Comparison of ENCODE assay signal across 30 cellular contexts in genomic region chr1:86552376-86552775, GRCh38. TPM values are rescaled to one million over a fixed set of nuclear protein-coding genes. Genes with fewer than 3 reads are reported as not detected.
A peak's percentile ranks its signal among the peaks of the same experiment; 100 is the strongest.
DNase-seq lines count a peak whose midpoint lies in the region; ATAC-seq and TF ChIP-seq lines count a peak whose summit lies in the region.
"Had no signal": no experiment of that assay in that cellular context is flagged by ENCODE, and none has a peak within 500 bp of the region (broad histone marks: within the 10 kb centered on the region; RNA-seq: fewer than 3 reads in every experiment).

No MANE protein-coding gene starts in this region.

- no peak overlapping the region for H2AFZ ChIP-seq in SK-N-SH (ENCODE audit: low read depth)
- H2AFZ ChIP-seq: GM23338 had no signal

- H3K4me3 Mint-ChIP-seq in stimulated activated memory B cell treated with anti-CD40 and anti-IgM and Interleukin-4, amounts not matched to agents 10 μg/mL and 1 μg/mL and 100 μg/mL, for 72 hours, result no peak overlapping the region
- H3K4me3 Mint-ChIP-seq: CD4-positive, alpha-beta T cell; GM23338 had no signal

- H3K4me1 ChIP-seq in SK-N-SH (ENCODE audit: control insufficient read depth in 1 of 2, insufficient read depth in 2 of 2, low read depth in 1 of 2, low read length in 1 of 2), result no peaks in the 10 kb centered on the region
- no peaks in the 10 kb centered on the region for H3K4me1 ChIP-seq in lower lobe of right lung
- no peaks in the 10 kb centered on the region for H3K4me1 ChIP-seq in heart right ventricle
- H3K4me1 ChIP-seq: BLaER1 had no signal

- intact Hi-C loops in lower lobe of right lung (cut with DNase I) (no loop called here), heart right ventricle (cut with DNase I) (no loop called here)

- DNase-seq in SK-N-SH, result peak; percentile 11
- DNase-seq in lower lobe of right lung, result peak; percentile 46
- no peak for DNase-seq in activated CD8-positive, alpha-beta memory T cell treated with anti-CD3 and anti-CD28 coated beads for 24 hours
- no peak for DNase-seq in DMS114 treated with DMSO at 0.1 percent for 48 hours (lab: John Stamatoyannopoulos, UW; ENCODE audit: unreplicated experiment)
- no peak for DNase-seq in heart right ventricle
- DNase-seq: ACHN; CD4-positive, alpha-beta T cell; COR-L47; DND-41; Karpas-422; MV-4-11; NCI-H1105 treated with DMSO at 0.1 percent for 48 hours; NCI-H2029 treated with DMSO at 0.1 percent for 48 hours; NCI-H2171; NCI-H345; NCI-H524 treated with DMSO at 0.1 percent for 48 hours; NCI-H82; Right ventricle myocardium superior had no signal

- H3K4me3 ChIP-seq in SK-N-SH (ENCODE audit: low read depth in 2 of 2, low read length in 1 of 2), result no peak overlapping the region
- no peak overlapping the region for H3K4me3 ChIP-seq in lower lobe of right lung
- no peak overlapping the region for H3K4me3 ChIP-seq in heart right ventricle
- H3K4me3 ChIP-seq: BLaER1, GM23338 had no signal

- peaks cover 11% of the 10 kb centered on the region for H3K27me3 Mint-ChIP-seq in stimulated activated memory B cell treated with anti-CD40 and anti-IgM and Interleukin-4, amounts not matched to agents 10 μg/mL and 1 μg/mL and 100 μg/mL, for 72 hours
- H3K27me3 Mint-ChIP-seq: CD4-positive, alpha-beta T cell had no signal

- no peaks in the 10 kb centered on the region for H3K9me3 ChIP-seq in SK-N-SH
- no peaks in the 10 kb centered on the region for H3K9me3 ChIP-seq in lower lobe of right lung
- H3K9me3 ChIP-seq in heart right ventricle, result peaks cover 0 to 7% (median 0%) of the 10 kb centered on the region in 11 donors

- no peak for ATAC-seq in SK-N-SH treated with all-trans-retinoic acid at 6 μM for 48 hours
- no peak for ATAC-seq in lower lobe of right lung
- ATAC-seq in stimulated activated memory B cell treated with anti-CD40 and anti-IgM and Interleukin-4, amounts not matched to agents 10 μg/mL and 1 μg/mL and 100 μg/mL, for 72 hours, result peak; percentile 39
- ATAC-seq in heart right ventricle, result no peak
- ATAC-seq in HG02623 (IDR thresholded peaks at IDR 0.05; ENCODE audit: unreplicated experiment), result no peak
- ATAC-seq: GM23338, HCT116 had no signal

- H3F3A ChIP-seq in SK-N-SH (replicated peaks; ENCODE audit: insufficient read depth), result no peaks in the 10 kb centered on the region

- no peak for TF ChIP-seq EP300 in SK-N-SH (IDR thresholded peaks at IDR 0.05; ENCODE audit: borderline replicate concordance in 1 of 2, low read depth in 1 of 2, low read length in 1 of 2)

- no peak overlapping the region for H3K27ac Mint-ChIP-seq in stimulated activated memory B cell treated with anti-CD40 and anti-IgM and Interleukin-4, amounts not matched to agents 10 μg/mL and 1 μg/mL and 100 μg/mL, for 72 hours
- H3K27ac Mint-ChIP-seq: CD4-positive, alpha-beta T cell; GM23338; IgD-negative memory B cell had no signal

- WGBS in SK-N-SH (ENCODE audit: low lambda C conversion rate), result 41% methylated on average over 6 of the region's 19 CpGs
- WGBS in heart right ventricle, 2 donors, result 95 to 96% methylated on average over 19 of the region's 19 CpGs

- no peaks in the 10 kb centered on the region for H4K20me1 ChIP-seq in SK-N-SH (ENCODE audit: insufficient read depth)
- H4K20me1 ChIP-seq: BLaER1 had no signal

- POLR2A ChIA-PET in SK-N-SH (lab: Yijun Ruan, JAX), result no interaction called here

- CTCF ChIA-PET in SK-N-SH (lab: Yijun Ruan, JAX), result interaction anchor here (0.9 kb wide), 1 partner anchor 79 kb away, joined by 3 read pairs; no protein-coding TSS in a partner anchor

- H3K36me3 Mint-ChIP-seq in stimulated activated memory B cell treated with anti-CD40 and anti-IgM and Interleukin-4, amounts not matched to agents 10 μg/mL and 1 μg/mL and 100 μg/mL, for 72 hours, result peaks cover 3% of the 10 kb centered on the region
- H3K36me3 Mint-ChIP-seq: IgD-negative memory B cell had no signal

- TF ChIP-seq CTCF in SK-N-SH (IDR thresholded peaks at IDR 0.05) (no peak), lower lobe of right lung (IDR thresholded peaks at IDR 0.05) (no peak), heart right ventricle (IDR thresholded peaks at IDR 0.05) (no peak)

- H3K36me3 ChIP-seq in SK-N-SH (replicated peaks in 1 of 2; ENCODE audit: control insufficient read depth in 1 of 2, insufficient read depth in 2 of 2, low read length in 1 of 2) (no peaks in the 10 kb centered on the region), lower lobe of right lung (no peaks in the 10 kb centered on the region), heart right ventricle (no peaks in the 10 kb centered on the region)
- H3K36me3 ChIP-seq: BLaER1 had no signal

- H3K27me3 ChIP-seq in SK-N-SH (ENCODE audit: insufficient read depth) (no peaks in the 10 kb centered on the region), lower lobe of right lung (ENCODE audit: low read depth) (no peaks in the 10 kb centered on the region), heart right ventricle (no peaks in the 10 kb centered on the region)
- H3K27me3 ChIP-seq: BLaER1 had no signal

- no peak overlapping the region for H3K9ac ChIP-seq in SK-N-SH
- H3K9ac ChIP-seq: BLaER1 had no signal

- no peak for TF ChIP-seq RAD21 in SK-N-SH (IDR thresholded peaks at IDR 0.05; ENCODE audit: low read length)

- H3K9me3 Mint-ChIP-seq in stimulated activated memory B cell treated with anti-CD40 and anti-IgM and Interleukin-4, amounts not matched to agents 10 μg/mL and 1 μg/mL and 100 μg/mL, for 72 hours, result peaks cover 4% of the 10 kb centered on the region
- H3K9me3 Mint-ChIP-seq: CD4-positive, alpha-beta T cell had no signal

- no peak overlapping the region for H3K27ac ChIP-seq in SK-N-SH (ENCODE audit: low read depth in 2 of 2, low read length in 1 of 2)
- no peak overlapping the region for H3K27ac ChIP-seq in lower lobe of right lung
- no peak overlapping the region for H3K27ac ChIP-seq in heart right ventricle
- H3K27ac ChIP-seq: 22Rv1, BLaER1 had no signal

- no peaks in the 10 kb centered on the region for H3K9me2 ChIP-seq in SK-N-SH

- H3K79me2 ChIP-seq in SK-N-SH (ENCODE audit: insufficient read depth), result no peaks in the 10 kb centered on the region

- no peak overlapping the region for H3K4me2 ChIP-seq in SK-N-SH
- H3K4me2 ChIP-seq: BLaER1, GM23338 had no signal

- no peaks in the 10 kb centered on the region for H3K4me1 Mint-ChIP-seq in stimulated activated memory B cell treated with anti-CD40 and anti-IgM and Interleukin-4, amounts not matched to agents 10 μg/mL and 1 μg/mL and 100 μg/mL, for 72 hours

TF ChIP-seq in SK-N-SH, 30 proteins besides CTCF, POLR2A, EP300 and RAD21 (continues in another document):
- TF ChIP-seq MXI1 (IDR thresholded peaks at IDR 0.05; ENCODE audit: low read depth, low read length) (no peak), GATA2 (CRISPR knock-in tag; IDR thresholded peaks at IDR 0.05) (no peak), USF1 (IDR thresholded peaks at IDR 0.05; ENCODE audit: borderline replicate concordance, low read depth) (no peak), RXRA (IDR thresholded peaks at IDR 0.05; ENCODE audit: borderline replicate concordance, low read depth) (no peak), MAX (IDR thresholded peaks at IDR 0.05; ENCODE audit: low read depth) (no peak), FOXJ3 (CRISPR knock-in tag; IDR thresholded peaks at IDR 0.05) (no peak), EZH2phosphoT487 (IDR thresholded peaks at IDR 0.05; ENCODE audit: borderline replicate concordance, low read depth) (no peak), ELF1 (IDR thresholded peaks at IDR 0.05) (no peak)

TF ChIP-seq in SK-N-SH treated with all-trans-retinoic acid at 6 μM for 48 hours, 23 proteins besides CTCF, POLR2A, EP300 and RAD21:
- TF ChIP-seq ZFP30 (CRISPR knock-in tag; IDR thresholded peaks at IDR 0.05) (no peak), PPARA (CRISPR knock-in tag; IDR thresholded peaks at IDR 0.05; ENCODE audit: borderline replicate concordance) (no peak), ESRRG (CRISPR knock-in tag; IDR thresholded peaks at IDR 0.05) (no peak), CREB5 (CRISPR knock-in tag; IDR thresholded peaks at IDR 0.05; ENCODE audit: low read depth) (no peak), GLIS3 (CRISPR knock-in tag; IDR thresholded peaks at IDR 0.05) (no peak), ARNTL (CRISPR knock-in tag; IDR thresholded peaks at IDR 0.05; ENCODE audit: borderline replicate concordance, low read depth) (no peak), ZFP3 (CRISPR knock-in tag; IDR thresholded peaks at IDR 0.05) (no peak), TCF4 (CRISPR knock-in tag; IDR thresholded peaks at IDR 0.05; ENCODE audit: borderline replicate concordance) (no peak), OSR1 (CRISPR knock-in tag; IDR thresholded peaks at IDR 0.05) (no peak), RARB (CRISPR knock-in tag; IDR thresholded peaks at IDR 0.05) (no peak), SNAI2 (CRISPR knock-in tag; IDR thresholded peaks at IDR 0.05) (no peak)

RNA-seq across cellular contexts. Expression of gene CLCA4, which starts 5.5 kb away (rescaled TPM):
- polyA plus RNA-seq in SK-N-SH (2012; rRNA removed) (not detected in 2 replicates), heart right ventricle (under 1 TPM in 1 of 2 donors, not detected in 1; 0.04 TPM)
- not detected in 2 replicates for polyA plus RNA-seq in SK-N-SH (2012; cell fraction: cytosol; rRNA removed)
- not detected in 2 replicates for polyA plus RNA-seq in SK-N-SH (2012; cell fraction: nucleus; rRNA removed)
- total RNA-seq in lower lobe of right lung (not detected), heart right ventricle (under 1 TPM in 1 of 10 donors, not detected in 9; 0.23 TPM)
- total RNA-seq: CD4-positive, alpha-beta T cell; G401; GM23338; M059J; OCI-LY7; Right ventricle myocardium superior; SK-MEL-5 had no signal
- polyA plus RNA-seq: GM23338 had no signal

Comparison
In these comparisons a context has a peak if more than half of its experiments do, and no peak if none do; other contexts are left out.
1. DNase-seq: peak in SK-N-SH (single experiment) and lower lobe of right lung (single experiment); none in activated CD8-positive, alpha-beta memory T cell treated with anti-CD3 and anti-CD28 coated beads for 24 hours (single experiment), DMS114 treated with DMSO at 0.1 percent for 48 hours (single experiment) and heart right ventricle (0 of 2).